Comparison of ENCODE assay signal across 14 cellular contexts in genomic region chr1:9659328-9659727, GRCh38. TPM values are rescaled to one million over a fixed set of nuclear protein-coding genes. Genes with fewer than 3 reads are reported as not detected.
A peak's percentile ranks its signal among the peaks of the same experiment; 100 is the strongest.
DNase-seq lines count a peak whose midpoint lies in the region; ATAC-seq, FAIRE-seq and TF ChIP-seq lines count a peak whose summit lies in the region.
"Had no signal": no experiment of that assay in that cellular context is flagged by ENCODE, and none has a peak within 500 bp of the region (broad histone marks: within the 10 kb centered on the region; RNA-seq: fewer than 3 reads in every experiment).

No MANE protein-coding gene starts in this region.

- no peaks in the 10 kb centered on the region for H3K9me3 Mint-ChIP-seq in chondrocyte (ENCODE audit: low read depth)

- intact Hi-C loops in left lung (cut with DNase I), result no loop called here

- H3K4me3 ChIP-seq in astrocyte of the cerebellum (ENCODE audit: low read depth, low read length), result no peak overlapping the region
- H3K4me3 ChIP-seq in left lung, result no peak overlapping the region
- H3K4me3 ChIP-seq: upper lobe of left lung had no signal

- no peak overlapping the region for H3K27ac ChIP-seq in left lung
- H3K27ac ChIP-seq: upper lobe of left lung had no signal

- H3K4me3 Mint-ChIP-seq in chondrocyte (ENCODE audit: unreplicated experiment), result no peak overlapping the region

- in situ Hi-C loops in astrocyte of the cerebellum (cut with HindIII; ENCODE audit: low sequenced_read_pairs), result no loop called here

- H3K36me3 Mint-ChIP-seq in chondrocyte (ENCODE audit: low read depth), result no peaks in the 10 kb centered on the region

- peak; percentile 63 for ATAC-seq in left lung
- ATAC-seq in HG03196 (IDR thresholded peaks at IDR 0.05; ENCODE audit: unreplicated experiment), result no peak

- peaks cover 5 to 63% of the 10 kb centered on the region in 2 donors for H3K4me1 ChIP-seq in left lung

- H3K27me3 Mint-ChIP-seq in chondrocyte (ENCODE audit: low read depth), result peaks cover under 1% of the 10 kb centered on the region

- H3K4me1 Mint-ChIP-seq in chondrocyte (ENCODE audit: low read depth), result peaks cover 5% of the 10 kb centered on the region

- no peaks in the 10 kb centered on the region for H3K9me3 ChIP-seq in left lung
- H3K9me3 ChIP-seq: upper lobe of left lung had no signal

- DNase-seq in AG20443 (ENCODE audit: low spot score), result peak; percentile 84
- peak; percentile 53 for DNase-seq in HS-5 (ENCODE audit: low read depth)
- peak; percentile 16 for DNase-seq in astrocyte of the cerebellum (ENCODE audit: low read depth)
- no peak for DNase-seq in left lung
- no peak for DNase-seq in chondrocyte (ENCODE audit: low spot score)
- no peak for DNase-seq in D721Med (ENCODE audit: insufficient read length, low spot score)
- DNase-seq in activated CD4-positive, alpha-beta T cell treated with anti-CD3 and anti-CD28 coated beads, Interleukin-2, amount 50 U/mL, for 48 hours, result no peak
- DNase-seq: cerebellar nuclear complex, DMS53, H7, NCI-H1436 treated with DMSO at 0.1 percent for 48 hours, RPMI8226, upper lobe of left lung had no signal

- no peak overlapping the region for H3K27ac Mint-ChIP-seq in chondrocyte (ENCODE audit: unreplicated experiment)

- H3K27me3 ChIP-seq in left lung, result peaks cover 0 to 5% of the 10 kb centered on the region in 2 donors
- H3K27me3 ChIP-seq: upper lobe of left lung had no signal

- TF ChIP-seq CTCF in astrocyte of the cerebellum (IDR thresholded peaks at IDR 0.05; ENCODE audit: low read depth, low read length, missing control alignments), result no peak
- no peak for TF ChIP-seq CTCF in left lung (IDR thresholded peaks at IDR 0.05)
- TF ChIP-seq CTCF in chondrocyte (IDR thresholded peaks at IDR 0.05), result no peak
- no peak for TF ChIP-seq CTCF in D721Med (IDR thresholded peaks at IDR 0.05; ENCODE audit: insufficient read depth, missing control alignments)

- no peak for FAIRE-seq in D721Med (lab: Jason Lieb, UNC)

- H3K36me3 ChIP-seq in left lung, result no peaks in the 10 kb centered on the region
- H3K36me3 ChIP-seq: upper lobe of left lung had no signal

RNA-seq across cellular contexts. Expression of gene PIK3CD, which starts 7.8 kb away (rescaled TPM):
- total RNA-seq in left lung (10 to 100 TPM; 12.9 to 44.2 TPM), chondrocyte (2.9 to 4.5 TPM (median 4.3 TPM) in 3 replicates)

Comparison
In these comparisons a context has a peak if more than half of its experiments do, and no peak if none do; other contexts are left out.
1. DNase-seq: peak in AG20443 (single experiment), HS-5 (single experiment) and astrocyte of the cerebellum (single experiment); none in left lung (0 of 2), chondrocyte (single experiment), D721Med (single experiment) and activated CD4-positive, alpha-beta T cell treated with anti-CD3 and anti-CD28 coated beads, Interleukin-2, amount 50 U/mL, for 48 hours (0 of 2).